17 cellular contexts compared by ENCODE assay signal in genomic region chr11:77412814-77413213, GRCh38.
A peak's percentile ranks its signal among the peaks of the same experiment; 100 is the strongest.
DNase-seq lines count a peak whose midpoint lies in the region; ATAC-seq and TF ChIP-seq lines count a peak whose summit lies in the region.
"Had no signal": no experiment of that assay in that cellular context is flagged by ENCODE, and none has a peak within 500 bp of the region (broad histone marks: within the 10 kb centered on the region; RNA-seq: fewer than 3 reads in every experiment).

No MANE protein-coding gene starts in this region.

- peaks cover 4% of the 10 kb centered on the region for H3K36me3 Mint-ChIP-seq in CD4-positive, CD25-positive, alpha-beta regulatory T cell
- H3K36me3 Mint-ChIP-seq in GM23338 (ENCODE audit: low read depth) (peaks cover 5% of the 10 kb centered on the region; the same call in 2 of the 3 replicates), memory B cell (no peaks in the 10 kb centered on the region)
- H3K36me3 Mint-ChIP-seq in activated T-helper 17 cell treated with anti-CD3 and anti-CD28 coated beads, Interleukin-2, amount 50 U/mL, for 72 hours (ENCODE audit: low read depth) = no peaks in the 10 kb centered on the region

- no peaks in the 10 kb centered on the region for H3K27me3 Mint-ChIP-seq in CD4-positive, CD25-positive, alpha-beta regulatory T cell
- peaks cover 3% of the 10 kb centered on the region for H3K27me3 Mint-ChIP-seq in GM23338 (ENCODE audit: insufficient read depth, low read depth, poor library complexity)
- no peaks in the 10 kb centered on the region for H3K27me3 Mint-ChIP-seq in activated T-helper 17 cell treated with anti-CD3 and anti-CD28 coated beads, Interleukin-2, amount 50 U/mL, for 72 hours
- no peaks in the 10 kb centered on the region for H3K27me3 Mint-ChIP-seq in memory B cell

- peaks cover 0 to 2% (median 0%) of the 10 kb centered on the region in 7 donors for H3K9me3 Mint-ChIP-seq in CD4-positive, CD25-positive, alpha-beta regulatory T cell
- no peaks in the 10 kb centered on the region; the same call in 2 of the 3 replicates for H3K9me3 Mint-ChIP-seq in GM23338
- H3K9me3 Mint-ChIP-seq in activated T-helper 17 cell treated with anti-CD3 and anti-CD28 coated beads, Interleukin-2, amount 50 U/mL, for 72 hours = no peaks in the 10 kb centered on the region
- H3K9me3 Mint-ChIP-seq in memory B cell = no peaks in the 10 kb centered on the region

- no peaks in the 10 kb centered on the region for H3K9me3 ChIP-seq in CD4-positive, CD25-positive, alpha-beta regulatory T cell (ENCODE audit: control insufficient read depth in 2 of 2, low read length in 2 of 2)
- H3K9me3 ChIP-seq: esophagus squamous epithelium, tibial nerve had no signal

- peak overlapping the region; percentile 93 for H3K4me2 ChIP-seq in GM23338

- H3K27ac ChIP-seq in CD4-positive, CD25-positive, alpha-beta regulatory T cell (ENCODE audit: insufficient read depth, low read length, poor library complexity, severe bottlenecking) = no peak overlapping the region
- H3K27ac ChIP-seq in GM23338 (ENCODE audit: low read depth) (peak overlapping the region; percentile 93; the same call in 1 of the 2 replicates), foreskin keratinocyte (no peak overlapping the region)

- peak overlapping the region; percentile 12 to 91 (median 79) for H3K4me3 Mint-ChIP-seq in CD4-positive, CD25-positive, alpha-beta regulatory T cell
- H3K4me3 Mint-ChIP-seq in GM23338 = peak overlapping the region; percentile 56
- peak overlapping the region; percentile 89 for H3K4me3 Mint-ChIP-seq in activated T-helper 17 cell treated with anti-CD3 and anti-CD28 coated beads, Interleukin-2, amount 50 U/mL, for 72 hours
- no peak overlapping the region for H3K4me3 Mint-ChIP-seq in memory B cell

- H3K27ac Mint-ChIP-seq in CD4-positive, CD25-positive, alpha-beta regulatory T cell = peak overlapping the region in 2 of 3 donors; percentile 51 to 84
- H3K27ac Mint-ChIP-seq in GM23338 (peak overlapping the region; percentile 39), memory B cell (peak overlapping the region; percentile 42)
- peak overlapping the region; percentile 81 for H3K27ac Mint-ChIP-seq in activated T-helper 17 cell treated with anti-CD3 and anti-CD28 coated beads, Interleukin-2, amount 50 U/mL, for 72 hours

- TF ChIP-seq CTCF in GM23338 (conservative IDR thresholded peaks at IDR 0.05; ENCODE audit: low read depth in 2 of 2) (0 out of 4 replicates have a peak, but pooled peaks of 1 of the 2 experiments have one; percentile 7), foreskin keratinocyte (conservative IDR thresholded peaks at IDR 0.05) (no peak)

- H3K4me3 ChIP-seq in CD4-positive, CD25-positive, alpha-beta regulatory T cell (ENCODE audit: low read depth, low read length) = no peak overlapping the region
- peak overlapping the region; percentile 83; the same call in 1 of the 2 replicates for H3K4me3 ChIP-seq in GM23338

- no peak for ATAC-seq in CD4-positive, CD25-positive, alpha-beta regulatory T cell (ENCODE audit: low read depth in 2 of 2)
- peak; percentile 5; the same call in 2 of the 3 replicates for ATAC-seq in GM23338
- no peak for ATAC-seq in activated T-helper 17 cell treated with anti-CD3 and anti-CD28 coated beads, Interleukin-2, amount 50 U/mL, for 72 hours (replicated peaks)
- no peak for ATAC-seq in memory B cell (ENCODE audit: low read depth)
- ATAC-seq in foreskin keratinocyte = no peak
- no peak for ATAC-seq in GM21367 (IDR thresholded peaks at IDR 0.05; ENCODE audit: unreplicated experiment)

- H3F3A ChIP-seq in GM23338 (replicated peaks; ENCODE audit: low read depth) = 0 out of 2 replicates have a peak, but pooled peaks cover 6% of the 10 kb centered on the region

- H3K4me1 Mint-ChIP-seq in CD4-positive, CD25-positive, alpha-beta regulatory T cell = peaks cover 21 to 40% (median 33%) of the 10 kb centered on the region in 4 donors
- peaks cover 63% of the 10 kb centered on the region for H3K4me1 Mint-ChIP-seq in GM23338
- peaks cover 20% of the 10 kb centered on the region for H3K4me1 Mint-ChIP-seq in activated T-helper 17 cell treated with anti-CD3 and anti-CD28 coated beads, Interleukin-2, amount 50 U/mL, for 72 hours
- H3K4me1 Mint-ChIP-seq in memory B cell = peaks cover 31% of the 10 kb centered on the region

- no peaks in the 10 kb centered on the region for H3K36me3 ChIP-seq in CD4-positive, CD25-positive, alpha-beta regulatory T cell (ENCODE audit: control insufficient read depth, insufficient read depth, low read length)
- H3K36me3 ChIP-seq in GM23338 (ENCODE audit: insufficient read depth) = no peaks in the 10 kb centered on the region
- H3K36me3 ChIP-seq: esophagus squamous epithelium, tibial nerve had no signal

- H4K20me1 ChIP-seq in GM23338 (replicated peaks; ENCODE audit: insufficient read depth) = peaks cover 15% of the 10 kb centered on the region

- DNase-seq in CD4-positive, CD25-positive, alpha-beta regulatory T cell = no peak
- peak; percentile 24 for DNase-seq in GM23338 (ENCODE audit: low spot score)
- no peak for DNase-seq in memory B cell (ENCODE audit: low spot score in 2 of 2)
- DNase-seq in foreskin keratinocyte = no peak
- DNase-seq in NAMALWA (ENCODE audit: low spot score) = no peak
- DNase-seq in activated CD4-positive, CD25-positive, alpha-beta regulatory T cell treated with anti-CD3 and anti-CD28 coated beads, Interleukin-2, amount 50 U/mL, for 72 hours = no peak
- DNase-seq: AML-193; esophagus squamous epithelium; left cardiac atrium; NCI-H2081; retina; SHP77; stimulated activated CD4-positive, alpha-beta T cell treated with anti-CD3 and anti-CD28 coated beads, Interleukin-1b, Interleukin-23, amount 100 ng/mL, for 48 hours; stimulated activated CD8-positive, alpha-beta memory T cell treated with anti-CD3 and anti-CD28 coated beads, Interleukin-4, amount 100 ng/mL, for 48 hours had no signal

- no peaks in the 10 kb centered on the region for H3K9me2 ChIP-seq in GM23338 (ENCODE audit: insufficient read depth)

- peaks cover 29% of the 10 kb centered on the region for H3K4me1 ChIP-seq in CD4-positive, CD25-positive, alpha-beta regulatory T cell (ENCODE audit: control insufficient read depth, insufficient read depth, low read length, poor library complexity, severe bottlenecking)
- H3K4me1 ChIP-seq in GM23338 (ENCODE audit: insufficient read depth) = peaks cover 68% of the 10 kb centered on the region
- H3K4me1 ChIP-seq in foreskin keratinocyte = peaks cover 6% of the 10 kb centered on the region

- peaks cover 98% of the 10 kb centered on the region for H3K79me2 ChIP-seq in GM23338 (replicated peaks; ENCODE audit: insufficient read depth)

- no peak overlapping the region for H2AFZ ChIP-seq in GM23338

- H3K27me3 ChIP-seq in CD4-positive, CD25-positive, alpha-beta regulatory T cell (ENCODE audit: control insufficient read depth, insufficient read depth, low read length) = no peaks in the 10 kb centered on the region
- no peaks in the 10 kb centered on the region for H3K27me3 ChIP-seq in GM23338 (ENCODE audit: insufficient read depth)
- no peaks in the 10 kb centered on the region for H3K27me3 ChIP-seq in foreskin keratinocyte
- H3K27me3 ChIP-seq: esophagus squamous epithelium, tibial nerve had no signal

TF ChIP-seq in GM23338, 12 proteins besides CTCF, POLR2A, EP300 and RAD21 (continues in another document):
- TF ChIP-seq EZH2phosphoT487 (IDR thresholded peaks at IDR 0.05; ENCODE audit: unreplicated experiment) (no peak), ZNF331 (CRISPR knock-in tag; IDR thresholded peaks at IDR 0.05; ENCODE audit: low read depth) (no peak), EZH2 (IDR thresholded peaks at IDR 0.05; ENCODE audit: low read depth, unreplicated experiment) (no peak)
